8 cellular contexts compared by ENCODE assay signal in the genomic region with DNA sequence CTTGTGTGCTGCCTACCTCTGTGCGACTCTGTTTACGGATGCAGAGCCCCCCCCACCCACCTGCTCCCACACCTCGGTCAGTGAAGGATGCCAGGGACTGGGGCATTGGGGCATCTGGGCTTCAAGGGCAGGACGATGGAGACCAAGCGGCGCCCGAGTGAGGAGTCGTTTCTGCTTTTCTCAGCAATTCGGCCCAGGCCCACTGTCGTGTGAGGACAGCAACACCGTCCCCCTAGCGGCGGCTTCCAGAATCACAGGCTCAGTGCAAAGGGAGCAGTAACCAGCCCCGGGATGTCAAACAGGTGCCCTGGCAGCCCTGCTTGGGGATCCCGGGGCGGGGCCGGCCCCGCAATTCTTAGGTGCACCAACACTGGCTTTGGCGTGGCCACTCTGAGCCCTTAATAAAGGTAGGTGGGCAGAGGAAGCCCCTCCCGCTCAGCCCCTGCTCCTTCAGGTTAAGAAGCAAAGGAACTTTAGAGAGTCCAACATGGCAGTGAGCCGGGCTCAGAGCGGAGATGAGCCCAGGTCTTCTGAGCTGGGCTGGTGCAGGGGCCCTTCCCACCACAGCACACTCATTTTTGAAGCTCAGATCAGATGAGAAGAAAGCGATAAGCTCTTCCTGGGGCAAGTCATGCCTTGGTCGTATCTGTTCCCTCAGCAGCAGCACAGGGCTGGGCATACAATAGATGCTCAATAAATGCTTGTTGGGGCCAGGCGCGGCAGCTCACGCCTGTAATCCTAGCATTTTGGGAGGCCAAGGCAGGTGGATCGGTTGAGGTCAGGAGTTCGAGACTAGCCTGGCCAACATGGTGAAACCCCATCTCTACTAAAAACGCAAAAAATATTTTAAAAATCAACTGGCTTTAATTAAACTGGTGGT. TPM values are rescaled to one million over a fixed set of nuclear protein-coding genes. Genes with fewer than 3 reads are reported as not detected.
DNase-seq lines count a peak whose midpoint lies in the region; ATAC-seq and TF ChIP-seq lines count a peak whose summit lies in the region.

No MANE protein-coding gene starts in this region.

- H3K36me3 Mint-ChIP-seq in activated naive CD4-positive, alpha-beta T cell treated with anti-CD3 and anti-CD28 coated beads, Interleukin-2, amount 50 U/mL, for 72 hours, result no peaks in the 10 kb centered on the region

- CTCF ChIA-PET in SK-N-SH (lab: Yijun Ruan, JAX), result interaction anchor here (0.5 to 3.2 kb wide), 25 partner anchors 8 to 1022 kb away, joined by 3 to 30 read pairs (median 3); no protein-coding TSS in a partner anchor

- H3K27ac Mint-ChIP-seq in activated naive CD4-positive, alpha-beta T cell treated with anti-CD3 and anti-CD28 coated beads, Interleukin-2, amount 50 U/mL, for 72 hours, result no peak overlapping the region

- H3K27ac ChIP-seq in SK-N-SH (ENCODE audit: low read depth in 2 of 2, low read length in 1 of 2) (peak overlapping the region in 1 of 2 experiments; percentile 31; a peak in 1 of 4 replicates), cardiac muscle cell (no peak overlapping the region), prostate gland (no peak overlapping the region), aorta (ENCODE audit: low read depth in 1 of 2, low read length in 2 of 2) (no peak overlapping the region)

- no peaks in the 10 kb centered on the region for H4K20me1 ChIP-seq in SK-N-SH (ENCODE audit: insufficient read depth)

- TF ChIP-seq POLR2A in prostate gland (IDR thresholded peaks at IDR 0.05), result no peak

- TF ChIP-seq CTCF in SK-N-SH (IDR thresholded peaks at IDR 0.05) (peak; percentile 77), cardiac muscle cell (IDR thresholded peaks at IDR 0.05; ENCODE audit: low read depth, low read length) (peak; percentile 86), prostate gland (IDR thresholded peaks at IDR 0.05) (peak; percentile 74 to 80 (median 76))

- H3K4me1 ChIP-seq in SK-N-SH (ENCODE audit: control insufficient read depth in 1 of 2, insufficient read depth in 2 of 2, low read depth in 1 of 2, low read length in 1 of 2) (peaks cover 0 to 14% of the 10 kb centered on the region in 2 experiments; a peak in 1 of 4 replicates), cardiac muscle cell (ENCODE audit: low read depth) (peaks cover 8% of the 10 kb centered on the region), prostate gland (replicated peaks) (no peaks in the 10 kb centered on the region), aorta (ENCODE audit: control insufficient read depth in 1 of 2, insufficient read depth in 2 of 2, low read length in 2 of 2) (no peaks in the 10 kb centered on the region)

- 35% methylated on average over 22 of the region's 30 CpGs for WGBS in SK-N-SH (ENCODE audit: low lambda C conversion rate)
- WGBS in prostate gland, result 37% methylated on average over 28 of the region's 30 CpGs
- WGBS in aorta, 2 donors, result 31 to 33% methylated on average over 30 of the region's 30 CpGs

- H3K36me3 ChIP-seq in SK-N-SH (replicated peaks in 1 of 2; ENCODE audit: control insufficient read depth in 1 of 2, insufficient read depth in 2 of 2, low read length in 1 of 2) (no peaks in the 10 kb centered on the region), cardiac muscle cell (no peaks in the 10 kb centered on the region), prostate gland (no peaks in the 10 kb centered on the region), aorta (ENCODE audit: control insufficient read depth in 1 of 2, insufficient read depth in 2 of 2, low read length in 1 of 2) (no peaks in the 10 kb centered on the region)

- intact Hi-C loops in prostate gland (cut with DNase I) (no loop called here), aorta (cut with DNase I) (no loop called here)

- no peaks in the 10 kb centered on the region for H3K9me2 ChIP-seq in SK-N-SH

- DNase-seq in NCI-H446 (lab: John Stamatoyannopoulos, UW) (peak; percentile 49 to 81), NCI-H446 treated with DMSO at 0.1 percent for 48 hours (lab: John Stamatoyannopoulos, UW) (no peak), LoVo (ENCODE audit: low spot score) (peak; percentile 76), SK-N-SH (peak; percentile 90), cardiac muscle cell (ENCODE audit: low read depth in 1 of 2, low spot score in 1 of 2) (peak; percentile 78 to 91), prostate gland (ENCODE audit: low spot score) (peak; percentile 79), aorta (peak; percentile 89 to 92)
- peak in 1 of 2 donors; percentile 90 for DNase-seq in activated naive CD4-positive, alpha-beta T cell treated with anti-CD3 and anti-CD28 coated beads, Interleukin-2, amount 50 U/mL, for 72 hours (ENCODE audit: low spot score in 2 of 2)

- no peaks in the 10 kb centered on the region for H3K9me3 Mint-ChIP-seq in activated naive CD4-positive, alpha-beta T cell treated with anti-CD3 and anti-CD28 coated beads, Interleukin-2, amount 50 U/mL, for 72 hours

- peak; percentile 15 to 92 for ATAC-seq in activated naive CD4-positive, alpha-beta T cell treated with anti-CD3 and anti-CD28 coated beads, Interleukin-2, amount 50 U/mL, for 72 hours
- ATAC-seq in aorta (ENCODE audit: low FRiP score), result peak; percentile 57

- H3K9ac ChIP-seq in SK-N-SH, result no peak overlapping the region

- no peak overlapping the region for H2AFZ ChIP-seq in SK-N-SH (ENCODE audit: low read depth)

- H3K4me3 ChIP-seq in SK-N-SH (ENCODE audit: low read depth in 2 of 2, low read length in 1 of 2) (peak overlapping the region in 1 of 2 experiments; percentile 26; a peak in 1 of 4 replicates), cardiac muscle cell (no peak overlapping the region), prostate gland (no peak overlapping the region), aorta (ENCODE audit: low read length in 2 of 2) (no peak overlapping the region)

- H3F3A ChIP-seq in SK-N-SH (replicated peaks; ENCODE audit: insufficient read depth), result no peaks in the 10 kb centered on the region

- H3K27me3 ChIP-seq in SK-N-SH (ENCODE audit: insufficient read depth) (0 out of 2 replicates have a peak, but pooled peaks cover 8% of the 10 kb centered on the region), cardiac muscle cell (peaks cover 6% of the 10 kb centered on the region), prostate gland (replicated peaks; ENCODE audit: insufficient read depth) (no peaks in the 10 kb centered on the region), aorta (ENCODE audit: control insufficient read depth in 1 of 2, insufficient read depth in 2 of 2, low read length in 1 of 2) (no peaks in the 10 kb centered on the region)

- no peak overlapping the region for H3K4me2 ChIP-seq in SK-N-SH

- peak; percentile 74 for TF ChIP-seq RAD21 in SK-N-SH (IDR thresholded peaks at IDR 0.05; ENCODE audit: low read length)

- TF ChIP-seq EP300 in SK-N-SH (IDR thresholded peaks at IDR 0.05; ENCODE audit: borderline replicate concordance in 1 of 2, low read depth in 1 of 2, low read length in 1 of 2), result no peak

- POLR2A ChIA-PET in SK-N-SH (lab: Yijun Ruan, JAX), result no interaction called here

- H3K79me2 ChIP-seq in SK-N-SH (ENCODE audit: insufficient read depth), result no peaks in the 10 kb centered on the region

- H3K9me3 ChIP-seq in SK-N-SH (no peaks in the 10 kb centered on the region), cardiac muscle cell (ENCODE audit: low read depth) (no peaks in the 10 kb centered on the region), prostate gland (no peaks in the 10 kb centered on the region), aorta (ENCODE audit: control insufficient read depth, low read length) (no peaks in the 10 kb centered on the region)

TF ChIP-seq in SK-N-SH, 30 proteins besides CTCF, POLR2A, EP300 and RAD21:
- no peak for TF ChIP-seq JUND (IDR thresholded peaks at IDR 0.05)
- TF ChIP-seq SMC3 (IDR thresholded peaks at IDR 0.05; ENCODE audit: low read depth, low read length), result peak; percentile 68; the same call in 1 of the 2 replicates
- TF ChIP-seq RCOR1 (IDR thresholded peaks at IDR 0.05; ENCODE audit: low read length), result no peak
- TF ChIP-seq FOXM1 (IDR thresholded peaks at IDR 0.05; ENCODE audit: low read depth), result no peak

RNA-seq across cellular contexts. Expression of a gene that starts 51.3 kb away (rescaled TPM):
- 156 and 207 TPM in 2 replicates for polyA plus RNA-seq in SK-N-SH (2012; rRNA removed)
- polyA plus RNA-seq in SK-N-SH (2012; cell fraction: cytosol; rRNA removed), result 151 and 217 TPM in 2 replicates
- 379 and 436 TPM in 2 replicates for polyA plus RNA-seq in SK-N-SH (2012; cell fraction: nucleus; rRNA removed)
- total RNA-seq in activated naive CD4-positive, alpha-beta T cell treated with anti-CD3 and anti-CD28 coated beads, Interleukin-2, amount 50 U/mL, for 72 hours, result 100 to 1,000 TPM; 132 to 168 TPM
- 67.0 and 102 TPM in 2 replicates for total RNA-seq in cardiac muscle cell
- polyA plus RNA-seq in cardiac muscle cell, result 189 and 213 TPM in 2 replicates
- total RNA-seq in prostate gland, result 100 to 1,000 TPM in 1 of 2 donors, 10 to 100 TPM in 1; 93.7 to 151 TPM
- 100 to 1,000 TPM; 124 to 128 TPM for total RNA-seq in aorta
- 100 to 1,000 TPM; 126 to 131 TPM for polyA plus RNA-seq in aorta
